ENCODE assay signal across 10 cellular contexts in the genomic region with DNA sequence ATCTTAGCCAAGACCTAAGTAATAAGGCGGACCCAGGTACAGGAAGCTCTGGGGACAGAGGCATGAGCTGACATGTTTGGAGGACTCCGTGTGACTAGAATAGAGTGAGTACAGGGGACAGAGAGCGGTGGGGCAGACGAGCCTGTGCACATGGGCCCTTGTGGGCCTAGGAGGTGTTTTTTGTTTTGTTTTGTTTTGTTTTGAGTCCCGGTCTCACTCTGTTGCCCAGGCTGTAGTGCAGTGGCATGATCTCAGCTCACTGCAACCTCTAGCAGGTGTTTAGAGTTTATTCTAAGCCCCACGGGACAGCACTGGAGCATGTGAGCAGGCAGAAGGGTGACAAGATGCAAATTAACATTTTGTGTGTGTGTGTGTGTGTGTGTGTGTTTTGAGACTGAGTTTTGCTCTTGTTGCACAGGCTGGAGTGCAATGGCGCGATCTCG. TPM values are rescaled to one million over a fixed set of nuclear protein-coding genes. Genes with fewer than 3 reads are reported as not detected.
DNase-seq lines count a peak whose midpoint lies in the region; ATAC-seq and TF ChIP-seq lines count a peak whose summit lies in the region.
"Had no signal": no experiment of that assay in that cellular context is flagged by ENCODE, and none has a peak within 500 bp of the region (broad histone marks: within the 10 kb centered on the region; RNA-seq: fewer than 3 reads in every experiment).

No MANE protein-coding gene starts in this region.

- peaks cover 0 to 26% of the 10 kb centered on the region in 2 donors for H3K4me1 ChIP-seq in right atrium auricular region
- H3K4me1 ChIP-seq in OCI-LY3 (ENCODE audit: low read length): peaks cover 28% of the 10 kb centered on the region
- H3K4me1 ChIP-seq in vagina: peaks cover 22% of the 10 kb centered on the region

- H2AFZ ChIP-seq in OCI-LY3 (ENCODE audit: low read depth, low read length): no peak overlapping the region

- H3K4me2 ChIP-seq in OCI-LY3 (ENCODE audit: low read length): peak overlapping the region; percentile 40

- TF ChIP-seq CTCF in right atrium auricular region (IDR thresholded peaks at IDR 0.05) (no peak), OCI-LY3 (IDR thresholded peaks at IDR 0.05; ENCODE audit: low read depth, low read length) (no peak), vagina (IDR thresholded peaks at IDR 0.05) (no peak)

- DNase-seq in right atrium auricular region (ENCODE audit: low spot score) (no peak), Right ventricle myocardium inferior (ENCODE audit: missing footprints) (no peak), vagina (ENCODE audit: extremely low spot score in 2 of 2) (no peak), MV-4-11 (lab: John Stamatoyannopoulos, UW) (no peak), hepatic stellate cell (ENCODE audit: low spot score) (no peak), NOMO-1 treated with DMSO at 0.1 percent for 48 hours (lab: John Stamatoyannopoulos, UW; ENCODE audit: unreplicated experiment) (no peak)
- DNase-seq: ovary, SHP77 treated with DMSO at 0.1 percent for 48 hours had no signal

- H3K27ac ChIP-seq in right atrium auricular region: peak overlapping the region; percentile 5 to 16
- H3K27ac ChIP-seq in OCI-LY3 (ENCODE audit: low read length): peak overlapping the region; percentile 30; the same call in 1 of the 2 replicates
- peak overlapping the region; percentile 94 for H3K27ac ChIP-seq in vagina
- H3K27ac ChIP-seq: ovary had no signal

- intact Hi-C loops in Right ventricle myocardium inferior (cut with DNase I): loop anchor here (5.0 kb wide), 1 partner anchor 53 kb away; no protein-coding TSS in a partner anchor
- intact Hi-C loops in vagina (cut with DNase I): loop anchor here (5.0 kb wide), 1 partner anchor 42 kb away; no protein-coding TSS in a partner anchor

- H3K36me3 ChIP-seq in right atrium auricular region: no peaks in the 10 kb centered on the region
- no peaks in the 10 kb centered on the region for H3K36me3 ChIP-seq in OCI-LY3 (replicated peaks; ENCODE audit: low read depth, low read length)
- no peaks in the 10 kb centered on the region for H3K36me3 ChIP-seq in vagina
- H3K36me3 ChIP-seq: ovary had no signal

- TF ChIP-seq POLR2A in vagina (IDR thresholded peaks at IDR 0.05): no peak

- H3K9me3 ChIP-seq in right atrium auricular region: no peaks in the 10 kb centered on the region
- no peaks in the 10 kb centered on the region; the same call in 1 of the 2 replicates for H3K9me3 ChIP-seq in OCI-LY3 (ENCODE audit: insufficient read depth, low read length)
- H3K9me3 ChIP-seq in vagina: no peaks in the 10 kb centered on the region
- H3K9me3 ChIP-seq: ovary had no signal

- H3K4me3 ChIP-seq in right atrium auricular region: no peak overlapping the region
- H3K4me3 ChIP-seq in OCI-LY3 (ENCODE audit: low read length): no peak overlapping the region
- no peak overlapping the region for H3K4me3 ChIP-seq in vagina
- H3K4me3 ChIP-seq: ovary had no signal

- peaks cover 10% of the 10 kb centered on the region; the same call in 1 of the 2 replicates for H3K79me2 ChIP-seq in OCI-LY3 (ENCODE audit: low read length)

- no peaks in the 10 kb centered on the region for H3K27me3 ChIP-seq in right atrium auricular region
- H3K27me3 ChIP-seq in OCI-LY3 (ENCODE audit: low read depth, low read length): no peaks in the 10 kb centered on the region
- H3K27me3 ChIP-seq in vagina: no peaks in the 10 kb centered on the region
- H3K27me3 ChIP-seq: ovary had no signal

- ATAC-seq in Right ventricle myocardium inferior (no peak), HG02840 (IDR thresholded peaks at IDR 0.05; ENCODE audit: low FRiP score, unreplicated experiment) (peak; percentile 30)

- H3K9ac ChIP-seq in OCI-LY3 (ENCODE audit: low read length): no peak overlapping the region

- H4K20me1 ChIP-seq in OCI-LY3 (ENCODE audit: insufficient read depth, low read length): no peaks in the 10 kb centered on the region

RNA-seq across cellular contexts. Expression of a gene that starts 3.1 kb away (rescaled TPM):
- total RNA-seq in right atrium auricular region: 10 to 100 TPM in 1 of 2 donors, 1 to 10 TPM in 1; 8.3 to 11.6 TPM
- 25.3 TPM for total RNA-seq in Right ventricle myocardium inferior
- 30.9 TPM for total RNA-seq in vagina

RNA-seq across cellular contexts. Expression of a gene that starts 46.2 kb away (rescaled TPM):
- 10 to 100 TPM in 1 of 2 donors, 1 to 10 TPM in 1; 4.7 to 11.4 TPM for total RNA-seq in right atrium auricular region
- 11.9 TPM for total RNA-seq in Right ventricle myocardium inferior
- total RNA-seq in vagina: 17.7 TPM

RNA-seq across cellular contexts. Expression of a gene that starts 53.3 kb away (rescaled TPM):
- total RNA-seq in right atrium auricular region (under 1 TPM in 1 of 2 donors, not detected in 1; 0.20 TPM), Right ventricle myocardium inferior (not detected), vagina (10.3 TPM)

Comparison
In these comparisons a context has a peak if more than half of its experiments do, and no peak if none do; other contexts are left out.
1. H3K27ac ChIP-seq: peak in every context shown above with its lines; median percentile 94 in vagina; 30 in OCI-LY3; 10 in right atrium auricular region.